In genomic region chr1:174322202-174322862, GRCh38 we compare ENCODE assay signal across 25 cellular contexts.
"Had no signal": no experiment of that assay in that cellular context is flagged by ENCODE, and none has a peak within 500 bp of the region (broad histone marks: within the 10 kb centered on the region; RNA-seq: fewer than 3 reads in every experiment).

No MANE protein-coding gene starts in this region.

- H3K36me3 ChIP-seq: brain microvascular endothelial cell, lower lobe of right lung, WERI-Rb-1 had no signal

- H3K4me1 Mint-ChIP-seq: nephron, T-helper 17 cell had no signal

- H3K27ac Mint-ChIP-seq: activated naive CD4-positive, alpha-beta T cell treated with anti-CD3 and anti-CD28 coated beads, Interleukin-2, amount 10 ng/mL, durations not matched to agents 7 days and 5 days; activated T-helper 1 cell treated with anti-CD3 and anti-CD28 coated beads, Interleukin-12 subunit alpha, Interleukin-12 subunit beta, Interleukin-2, Interleukin-4 antibody, amounts not matched to agents 30 ng/mL and 10 ng/mL and 1 ng/mL, durations not matched to agents 14 hours and 24 hours and 36 hours; nephron; T-helper 17 cell had no signal

- H3K9me3 ChIP-seq: testis had no signal

- H3K4me1 ChIP-seq: lower lobe of right lung, testis, transverse colon had no signal

- H3K4me3 Mint-ChIP-seq: activated naive CD4-positive, alpha-beta T cell treated with anti-CD3 and anti-CD28 coated beads, Interleukin-2, amount 10 ng/mL, durations not matched to agents 7 days and 5 days; activated T-helper 1 cell treated with anti-CD3 and anti-CD28 coated beads, Interleukin-12 subunit alpha, Interleukin-12 subunit beta, Interleukin-2, Interleukin-4 antibody, amounts not matched to agents 30 ng/mL and 10 ng/mL and 1 ng/mL, durations not matched to agents 14 hours and 24 hours and 36 hours; nephron; T-helper 17 cell had no signal

- H3K4me3 ChIP-seq: lower lobe of right lung, testis, transverse colon had no signal

- H3K27ac ChIP-seq: brain microvascular endothelial cell, lower lobe of right lung, testis, transverse colon, WERI-Rb-1 had no signal

- ATAC-seq: activated CD4-positive, CD25-positive, alpha-beta regulatory T cell treated with anti-CD3 and anti-CD28 coated beads, Interleukin-2, amount 50 U/mL, for 24 hours; left lobe of liver; lower lobe of right lung; right cardiac atrium; T-helper 17 cell had no signal

- DNase-seq: activated CD4-positive, alpha-beta T cell treated with anti-CD3 and anti-CD28 coated beads for 48 hours; activated CD4-positive, alpha-beta T cell treated with anti-CD3 and anti-CD28 coated beads, Interleukin-2, amount 50 U/mL, for 48 hours; activated CD8-positive, alpha-beta memory T cell treated with anti-CD3 and anti-CD28 coated beads for 24 hours; activated effector memory CD4-positive, alpha-beta T cell treated with anti-CD3 and anti-CD28 coated beads, Interleukin-2, amount 50 U/mL, for 16 hours; activated naive CD4-positive, alpha-beta T cell treated with anti-CD3 and anti-CD28 coated beads, Interleukin-2, amount 10 ng/mL, durations not matched to agents 7 days and 5 days; activated T-cell treated with anti-CD3 and anti-CD28 coated beads, Interleukin-2, amount 50 U/mL, for 1 hour; amniotic stem cell; brain microvascular endothelial cell; central memory CD4-positive, alpha-beta T cell; head of caudate nucleus; hippocampal formation; lower lobe of right lung; posterior cingulate gyrus; right cardiac atrium; stimulated activated CD4-positive, alpha-beta T cell treated with anti-CD3 and anti-CD28 coated beads, Interleukin-2, amount 100 ng/mL, for 48 hours; stimulated activated naive CD4-positive, alpha-beta T cell treated with Interleukin-2 at 50 U/mL for 16 hours; T-helper 17 cell; T1000; testis; transverse colon; WERI-Rb-1 had no signal

- H3K27me3 Mint-ChIP-seq: activated naive CD4-positive, alpha-beta T cell treated with anti-CD3 and anti-CD28 coated beads, Interleukin-2, amount 10 ng/mL, durations not matched to agents 7 days and 5 days; T-helper 17 cell had no signal

- H3K27me3 ChIP-seq: brain microvascular endothelial cell, testis, transverse colon had no signal
